1 cellular context compared by ENCODE assay signal in the genomic region with DNA sequence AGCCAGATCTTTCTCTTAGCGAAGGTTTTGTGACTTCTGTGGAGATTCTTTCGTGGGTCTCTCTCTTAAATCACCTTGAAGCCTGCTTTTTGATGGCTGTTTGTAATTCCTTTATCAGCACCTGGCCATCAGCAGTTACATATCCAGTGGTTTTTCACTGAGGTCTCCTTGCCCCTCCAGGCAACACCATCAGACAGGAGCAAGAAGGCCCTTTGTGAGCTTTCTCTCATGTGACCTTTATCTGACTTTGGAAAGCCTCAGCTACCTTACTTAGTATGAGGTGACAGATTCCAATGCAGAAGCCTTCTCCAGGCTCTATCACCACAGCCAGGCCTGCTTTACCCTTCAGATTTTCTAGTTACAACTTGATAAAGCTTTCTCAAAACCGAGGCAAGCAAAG.
TF ChIP-seq lines count a peak whose summit lies in the region.

No MANE protein-coding gene starts in this region.

TF ChIP-seq in GM23338, 12 proteins besides CTCF, POLR2A, EP300 and RAD21 (continued from another document):
- TF ChIP-seq, protein P1, sequence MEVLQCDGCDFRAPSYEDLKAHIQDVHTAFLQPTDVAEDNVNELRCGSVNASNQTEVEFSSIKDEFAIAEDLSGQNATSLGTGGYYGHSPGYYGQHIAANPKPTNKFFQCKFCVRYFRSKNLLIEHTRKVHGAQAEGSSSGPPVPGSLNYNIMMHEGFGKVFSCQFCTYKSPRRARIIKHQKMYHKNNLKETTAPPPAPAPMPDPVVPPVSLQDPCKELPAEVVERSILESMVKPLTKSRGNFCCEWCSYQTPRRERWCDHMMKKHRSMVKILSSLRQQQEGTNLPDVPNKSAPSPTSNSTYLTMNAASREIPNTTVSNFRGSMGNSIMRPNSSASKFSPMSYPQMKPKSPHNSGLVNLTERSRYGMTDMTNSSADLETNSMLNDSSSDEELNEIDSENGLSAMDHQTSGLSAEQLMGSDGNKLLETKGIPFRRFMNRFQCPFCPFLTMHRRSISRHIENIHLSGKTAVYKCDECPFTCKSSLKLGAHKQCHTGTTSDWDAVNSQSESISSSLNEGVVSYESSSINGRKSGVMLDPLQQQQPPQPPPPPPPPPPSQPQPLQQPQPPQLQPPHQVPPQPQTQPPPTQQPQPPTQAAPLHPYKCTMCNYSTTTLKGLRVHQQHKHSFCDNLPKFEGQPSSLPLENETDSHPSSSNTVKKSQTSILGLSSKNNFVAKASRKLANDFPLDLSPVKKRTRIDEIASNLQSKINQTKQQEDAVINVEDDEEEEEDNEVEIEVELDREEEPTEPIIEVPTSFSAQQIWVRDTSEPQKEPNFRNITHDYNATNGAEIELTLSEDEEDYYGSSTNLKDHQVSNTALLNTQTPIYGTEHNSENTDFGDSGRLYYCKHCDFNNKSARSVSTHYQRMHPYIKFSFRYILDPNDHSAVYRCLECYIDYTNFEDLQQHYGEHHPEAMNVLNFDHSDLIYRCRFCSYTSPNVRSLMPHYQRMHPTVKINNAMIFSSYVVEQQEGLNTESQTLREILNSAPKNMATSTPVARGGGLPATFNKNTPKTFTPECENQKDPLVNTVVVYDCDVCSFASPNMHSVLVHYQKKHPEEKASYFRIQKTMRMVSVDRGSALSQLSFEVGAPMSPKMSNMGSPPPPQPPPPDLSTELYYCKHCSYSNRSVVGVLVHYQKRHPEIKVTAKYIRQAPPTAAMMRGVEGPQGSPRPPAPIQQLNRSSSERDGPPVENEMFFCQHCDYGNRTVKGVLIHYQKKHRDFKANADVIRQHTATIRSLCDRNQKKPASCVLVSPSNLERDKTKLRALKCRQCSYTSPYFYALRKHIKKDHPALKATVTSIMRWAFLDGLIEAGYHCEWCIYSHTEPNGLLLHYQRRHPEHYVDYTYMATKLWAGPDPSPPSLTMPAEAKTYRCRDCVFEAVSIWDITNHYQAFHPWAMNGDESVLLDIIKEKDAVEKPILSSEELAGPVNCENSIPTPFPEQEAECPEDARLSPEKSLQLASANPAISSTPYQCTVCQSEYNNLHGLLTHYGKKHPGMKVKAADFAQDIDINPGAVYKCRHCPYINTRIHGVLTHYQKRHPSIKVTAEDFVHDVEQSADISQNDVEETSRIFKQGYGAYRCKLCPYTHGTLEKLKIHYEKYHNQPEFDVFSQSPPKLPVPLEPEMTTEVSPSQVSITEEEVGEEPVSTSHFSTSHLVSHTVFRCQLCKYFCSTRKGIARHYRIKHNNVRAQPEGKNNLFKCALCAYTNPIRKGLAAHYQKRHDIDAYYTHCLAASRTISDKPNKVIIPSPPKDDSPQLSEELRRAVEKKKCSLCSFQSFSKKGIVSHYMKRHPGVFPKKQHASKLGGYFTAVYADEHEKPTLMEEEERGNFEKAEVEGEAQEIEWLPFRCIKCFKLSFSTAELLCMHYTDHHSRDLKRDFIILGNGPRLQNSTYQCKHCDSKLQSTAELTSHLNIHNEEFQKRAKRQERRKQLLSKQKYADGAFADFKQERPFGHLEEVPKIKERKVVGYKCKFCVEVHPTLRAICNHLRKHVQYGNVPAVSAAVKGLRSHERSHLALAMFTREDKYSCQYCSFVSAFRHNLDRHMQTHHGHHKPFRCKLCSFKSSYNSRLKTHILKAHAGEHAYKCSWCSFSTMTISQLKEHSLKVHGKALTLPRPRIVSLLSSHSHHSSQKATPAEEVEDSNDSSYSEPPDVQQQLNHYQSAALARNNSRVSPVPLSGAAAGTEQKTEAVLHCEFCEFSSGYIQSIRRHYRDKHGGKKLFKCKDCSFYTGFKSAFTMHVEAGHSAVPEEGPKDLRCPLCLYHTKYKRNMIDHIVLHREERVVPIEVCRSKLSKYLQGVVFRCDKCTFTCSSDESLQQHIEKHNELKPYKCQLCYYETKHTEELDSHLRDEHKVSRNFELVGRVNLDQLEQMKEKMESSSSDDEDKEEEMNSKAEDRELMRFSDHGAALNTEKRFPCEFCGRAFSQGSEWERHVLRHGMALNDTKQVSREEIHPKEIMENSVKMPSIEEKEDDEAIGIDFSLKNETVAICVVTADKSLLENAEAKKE (CRISPR knock-in tag; IDR thresholded peaks at IDR 0.05): no peak
- TF ChIP-seq EZH2phosphoT487 (IDR thresholded peaks at IDR 0.05; ENCODE audit: unreplicated experiment): no peak
- no peak for TF ChIP-seq NANOG (IDR thresholded peaks at IDR 0.05; ENCODE audit: borderline replicate concordance)
- no peak for TF ChIP-seq STAT1 (IDR thresholded peaks at IDR 0.05; ENCODE audit: unreplicated experiment)
